8 cellular contexts compared by ENCODE assay signal in genomic region chr6:111781055-111781708, GRCh38.
DNase-seq lines count a peak whose midpoint lies in the region; ATAC-seq and TF ChIP-seq lines count a peak whose summit lies in the region.
"Had no signal": no experiment of that assay in that cellular context is flagged by ENCODE, and none has a peak within 500 bp of the region (broad histone marks: within the 10 kb centered on the region; RNA-seq: fewer than 3 reads in every experiment).

No MANE protein-coding gene starts in this region.

- H3K9me3 Mint-ChIP-seq in osteocyte (ENCODE audit: unreplicated experiment): no peaks in the 10 kb centered on the region

- peaks cover 38% of the 10 kb centered on the region for H3K4me1 Mint-ChIP-seq in osteocyte (ENCODE audit: unreplicated experiment)

- H3K27ac Mint-ChIP-seq in osteocyte (ENCODE audit: unreplicated experiment): peak overlapping the region; percentile 29

- no peaks in the 10 kb centered on the region for H3K27me3 Mint-ChIP-seq in osteocyte (ENCODE audit: unreplicated experiment)

- DNase-seq in DMS 273 treated with DMSO at 0.1 percent for 48 hours (lab: John Stamatoyannopoulos, UW) (peak; percentile 74), NCI-H2196 (lab: John Stamatoyannopoulos, UW; ENCODE audit: unreplicated experiment) (peak; percentile 10), erythroblast (lab: John Stamatoyannopoulos, UW) (peak; percentile 24 to 48), osteocyte (ENCODE audit: extremely low spot score, unreplicated experiment) (no peak), DMS79 (lab: John Stamatoyannopoulos, UW) (no peak)
- no peak for DNase-seq in activated effector memory CD4-positive, alpha-beta T cell treated with anti-CD3 and anti-CD28 coated beads, Interleukin-2, amount 50 U/mL, for 16 hours
- DNase-seq: left colon had no signal

- TF ChIP-seq POLR2A in erythroblast (IDR thresholded peaks at IDR 0.05; ENCODE audit: low read length): no peak

- TF ChIP-seq CTCF in osteocyte (IDR thresholded peaks at IDR 0.05): no peak

- H3K36me3 Mint-ChIP-seq in osteocyte (ENCODE audit: unreplicated experiment): peaks cover 4% of the 10 kb centered on the region

- H3K4me3 Mint-ChIP-seq in osteocyte (ENCODE audit: unreplicated experiment): no peak overlapping the region

- no peak for ATAC-seq in HG03039 (IDR thresholded peaks at IDR 0.05; ENCODE audit: unreplicated experiment)
- ATAC-seq: left colon had no signal

Comparison
In these comparisons a context has a peak if more than half of its experiments do, and no peak if none do; other contexts are left out.
1. DNase-seq: peak in DMS 273 treated with DMSO at 0.1 percent for 48 hours (single experiment), NCI-H2196 (single experiment) and erythroblast (2 of 2); none in osteocyte (single experiment), DMS79 (single experiment) and activated effector memory CD4-positive, alpha-beta T cell treated with anti-CD3 and anti-CD28 coated beads, Interleukin-2, amount 50 U/mL, for 16 hours (single experiment).